ENCODE assay signal across 38 cellular contexts in the genomic region with DNA sequence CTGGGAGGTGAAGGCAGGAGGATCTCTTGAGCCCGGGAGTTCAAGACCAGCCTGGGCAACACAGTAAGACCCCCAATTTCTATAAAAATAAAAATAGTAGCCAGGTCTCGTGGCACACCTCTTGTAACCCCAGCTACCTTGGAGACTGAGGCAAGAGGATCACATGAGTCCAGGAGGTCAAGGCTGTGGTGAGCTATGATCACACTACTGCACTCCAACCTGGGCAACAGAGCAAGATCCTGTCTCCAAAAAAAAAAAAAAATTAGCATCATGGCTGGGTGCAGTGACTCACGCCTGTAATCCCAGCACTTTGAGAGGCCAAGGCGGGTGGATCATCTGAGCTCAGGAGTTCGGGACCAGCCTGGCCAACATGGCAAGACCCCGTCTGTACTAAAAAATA. TPM values are rescaled to one million over a fixed set of nuclear protein-coding genes. Genes with fewer than 3 reads are reported as not detected.
"Had no signal": no experiment of that assay in that cellular context is flagged by ENCODE, and none has a peak within 500 bp of the region (broad histone marks: within the 10 kb centered on the region; RNA-seq: fewer than 3 reads in every experiment).

No MANE protein-coding gene starts in this region.

- H3K4me1 Mint-ChIP-seq: activated B cell treated with CpG ODN at 0.5 μM for 24 hours; activated CD4-positive, alpha-beta T cell treated with anti-CD3 and anti-CD28 coated beads, Interleukin-2, amount 10 ng/mL, durations not matched to agents 24 days and 14 days; activated naive CD8-positive, alpha-beta T cell treated with anti-CD3 and anti-CD28 coated beads for 36 hours; activated T-helper 17 cell treated with anti-CD3 and anti-CD28 coated beads, Interleukin-2, amount 50 U/mL, for 72 hours had no signal

- H3K36me3 ChIP-seq: adrenal gland, brain microvascular endothelial cell, breast epithelium had no signal

- H3K27ac Mint-ChIP-seq: activated B cell treated with CpG ODN at 0.5 μM for 24 hours; activated CD4-positive, alpha-beta memory T cell treated with anti-CD3 and anti-CD28 coated beads for 36 hours; activated CD4-positive, alpha-beta T cell treated with anti-CD3 and anti-CD28 coated beads, Interleukin-2, amount 10 ng/mL, durations not matched to agents 24 days and 14 days; activated CD8-positive, alpha-beta T cell treated with anti-CD3 and anti-CD28 coated beads for 36 hours; activated naive CD4-positive, alpha-beta T cell treated with anti-CD3 and anti-CD28 coated beads for 36 hours; activated naive CD4-positive, alpha-beta T cell treated with anti-CD3 and anti-CD28 coated beads, Interleukin-2, amount 50 U/mL, for 72 hours; activated naive CD8-positive, alpha-beta T cell treated with anti-CD3 and anti-CD28 coated beads for 36 hours; activated T-cell treated with anti-CD3 and anti-CD28 coated beads, Interleukin-2, amount 50 U/mL, for 72 hours; activated T-helper 1 cell treated with anti-CD3 and anti-CD28 coated beads, Interleukin-12 subunit alpha, Interleukin-12 subunit beta, Interleukin-2, Interleukin-4 antibody, amounts not matched to agents 30 ng/mL and 10 ng/mL and 1 ng/mL, durations not matched to agents 14 hours and 24 hours and 36 hours; activated T-helper 17 cell treated with anti-CD3 and anti-CD28 coated beads, Interleukin-2, amount 50 U/mL, for 72 hours; T-helper 1 cell treated with Interleukin-12 subunit alpha and Interleukin-12 subunit beta and Interleukin-4 antibody, amounts not matched to agents 30 μg/mL and 1 μg/mL, for 36 hours; T-helper 2 cell treated with Interferon-gamma antibody and Interleukin-4, amounts not matched to agents 5 μg/mL and 100 μg/mL, for 36 hours had no signal

- H3K9me3 Mint-ChIP-seq: activated CD4-positive, alpha-beta memory T cell treated with anti-CD3 and anti-CD28 coated beads for 36 hours; activated CD4-positive, alpha-beta T cell treated with anti-CD3 and anti-CD28 coated beads, Interleukin-2, amount 10 ng/mL, durations not matched to agents 24 days and 14 days; activated CD8-positive, alpha-beta T cell treated with anti-CD3 and anti-CD28 coated beads for 36 hours; activated naive CD4-positive, alpha-beta T cell treated with anti-CD3 and anti-CD28 coated beads for 36 hours; activated naive CD4-positive, alpha-beta T cell treated with anti-CD3 and anti-CD28 coated beads, Interleukin-2, amount 50 U/mL, for 72 hours; activated naive CD8-positive, alpha-beta T cell treated with anti-CD3 and anti-CD28 coated beads for 36 hours; activated T-cell treated with anti-CD3 and anti-CD28 coated beads, Interleukin-2, amount 50 U/mL, for 4 hours; activated T-cell treated with anti-CD3 and anti-CD28 coated beads, Interleukin-2, amount 50 U/mL, for 72 hours; activated T-helper 1 cell treated with anti-CD3 and anti-CD28 coated beads, Interleukin-12 subunit alpha, Interleukin-12 subunit beta, Interleukin-2, Interleukin-4 antibody, amounts not matched to agents 30 ng/mL and 10 ng/mL and 1 ng/mL, durations not matched to agents 14 hours and 24 hours and 36 hours; activated T-helper 17 cell treated with anti-CD3 and anti-CD28 coated beads, Interleukin-2, amount 50 U/mL, for 72 hours; T-helper 1 cell treated with Interleukin-12 subunit alpha and Interleukin-12 subunit beta and Interleukin-4 antibody, amounts not matched to agents 30 μg/mL and 1 μg/mL, for 36 hours; T-helper 2 cell treated with Interferon-gamma antibody and Interleukin-4, amounts not matched to agents 5 μg/mL and 100 μg/mL, for 36 hours had no signal

- H3K4me1 ChIP-seq: adrenal gland, breast epithelium had no signal

- H3K36me3 Mint-ChIP-seq: activated CD4-positive, alpha-beta memory T cell treated with anti-CD3 and anti-CD28 coated beads for 36 hours; activated naive CD4-positive, alpha-beta T cell treated with anti-CD3 and anti-CD28 coated beads, Interleukin-2, amount 50 U/mL, for 72 hours; activated naive CD8-positive, alpha-beta T cell treated with anti-CD3 and anti-CD28 coated beads for 36 hours had no signal

- ATAC-seq: activated CD8-positive, alpha-beta T cell treated with anti-CD3 and anti-CD28 coated beads for 36 hours; activated naive CD4-positive, alpha-beta T cell treated with anti-CD3 and anti-CD28 coated beads, Interleukin-2, amount 50 U/mL, for 72 hours; activated T-cell treated with anti-CD3 and anti-CD28 coated beads, Interleukin-2, amount 50 U/mL, for 4 hours; activated T-cell treated with anti-CD3 and anti-CD28 coated beads, Interleukin-2, amount 50 U/mL, for 72 hours; activated T-helper 17 cell treated with anti-CD3 and anti-CD28 coated beads, Interleukin-2, amount 50 U/mL, for 72 hours; body of pancreas had no signal

- H3K9me3 ChIP-seq: adrenal gland, body of pancreas, breast epithelium had no signal

- H3K4me3 Mint-ChIP-seq: activated B cell treated with CpG ODN at 0.5 μM for 24 hours; activated CD4-positive, alpha-beta memory T cell treated with anti-CD3 and anti-CD28 coated beads for 36 hours; activated CD4-positive, alpha-beta T cell treated with anti-CD3 and anti-CD28 coated beads, Interleukin-2, amount 10 ng/mL, durations not matched to agents 24 days and 14 days; activated CD8-positive, alpha-beta T cell treated with anti-CD3 and anti-CD28 coated beads for 36 hours; activated naive CD4-positive, alpha-beta T cell treated with anti-CD3 and anti-CD28 coated beads for 36 hours; activated naive CD8-positive, alpha-beta T cell treated with anti-CD3 and anti-CD28 coated beads for 36 hours; activated T-cell treated with anti-CD3 and anti-CD28 coated beads, Interleukin-2, amount 50 U/mL, for 4 hours; activated T-cell treated with anti-CD3 and anti-CD28 coated beads, Interleukin-2, amount 50 U/mL, for 72 hours; activated T-helper 1 cell treated with anti-CD3 and anti-CD28 coated beads, Interleukin-12 subunit alpha, Interleukin-12 subunit beta, Interleukin-2, Interleukin-4 antibody, amounts not matched to agents 30 ng/mL and 10 ng/mL and 1 ng/mL, durations not matched to agents 14 hours and 24 hours and 36 hours; activated T-helper 17 cell treated with anti-CD3 and anti-CD28 coated beads, Interleukin-2, amount 50 U/mL, for 72 hours; T-helper 1 cell treated with Interleukin-12 subunit alpha and Interleukin-12 subunit beta and Interleukin-4 antibody, amounts not matched to agents 30 μg/mL and 1 μg/mL, for 36 hours; T-helper 2 cell treated with Interferon-gamma antibody and Interleukin-4, amounts not matched to agents 5 μg/mL and 100 μg/mL, for 36 hours had no signal

- DNase-seq: activated B cell treated with CpG ODN at 0.5 μM for 24 hours; activated CD4-positive, alpha-beta memory T cell treated with anti-CD3 and anti-CD28 coated beads for 36 hours; activated CD4-positive, alpha-beta T cell treated with anti-CD3 and anti-CD28 coated beads for 4 hours; activated CD4-positive, alpha-beta T cell treated with anti-CD3 and anti-CD28 coated beads, Interleukin-2, amount 10 ng/mL, durations not matched to agents 24 days and 14 days; activated CD4-positive, alpha-beta T cell treated with anti-CD3 and anti-CD28 coated beads, Interleukin-2, amount 50 U/mL, for 1 hour; activated CD4-positive, alpha-beta T cell treated with anti-CD3 and anti-CD28 coated beads, Interleukin-2, amount 50 U/mL, for 4 hours; activated CD4-positive, CD25-positive, alpha-beta regulatory T cell treated with anti-CD3 and anti-CD28 coated beads, Interleukin-2, amount 50 U/mL, for 72 hours; activated CD8-positive, alpha-beta memory T cell treated with anti-CD3 and anti-CD28 coated beads, Interleukin-2, amount 50 U/mL, for 4 hours; activated CD8-positive, alpha-beta T cell treated with anti-CD3 and anti-CD28 coated beads for 36 hours; activated effector memory CD4-positive, alpha-beta T cell treated with anti-CD3 and anti-CD28 coated beads, Interleukin-2, amount 50 U/mL, for 16 hours; activated gamma-delta T cell treated with Interleukin-2 at 50 U/mL for 16 hours; activated naive CD4-positive, alpha-beta T cell; activated naive CD4-positive, alpha-beta T cell treated with anti-CD3 and anti-CD28 coated beads for 36 hours; activated naive CD4-positive, alpha-beta T cell treated with anti-CD3 and anti-CD28 coated beads, Interleukin-2, amount 50 U/mL, for 16 hours; activated naive CD8-positive, alpha-beta T cell treated with anti-CD3 and anti-CD28 coated beads for 36 hours; activated T-cell treated with anti-CD3 and anti-CD28 coated beads for 4 hours; activated T-cell treated with anti-CD3 and anti-CD28 coated beads, Interleukin-2, amount 50 U/mL, for 1 hour; activated T-cell treated with anti-CD3 and anti-CD28 coated beads, Interleukin-2, amount 50 U/mL, for 4 hours; activated T-cell treated with anti-CD3 and anti-CD28 coated beads, Interleukin-2, amount 50 U/mL, for 72 hours; adrenal gland; amniotic stem cell; body of pancreas; brain microvascular endothelial cell; central memory CD4-positive, alpha-beta T cell; T-helper 1 cell; T-helper 2 cell; T-helper 9 cell had no signal

- H3K27ac ChIP-seq: adrenal gland, body of pancreas, brain microvascular endothelial cell, breast epithelium, VCaP had no signal

- H3K27me3 ChIP-seq: body of pancreas had no signal

- H3K4me3 ChIP-seq: adrenal gland, body of pancreas, breast epithelium had no signal

RNA-seq across cellular contexts. Expression of gene ENPP7, which starts 40.5 kb away (rescaled TPM):
- total RNA-seq: activated CD4-positive, alpha-beta T cell treated with anti-CD3 and anti-CD28 coated beads, Interleukin-2, amount 10 ng/mL, durations not matched to agents 24 days and 14 days; activated naive CD4-positive, alpha-beta T cell treated with anti-CD3 and anti-CD28 coated beads for 36 hours; activated naive CD8-positive, alpha-beta T cell treated with anti-CD3 and anti-CD28 coated beads for 36 hours; activated T-cell treated with anti-CD3 and anti-CD28 coated beads, Interleukin-2, amount 50 U/mL, for 4 hours; activated T-cell treated with anti-CD3 and anti-CD28 coated beads, Interleukin-2, amount 50 U/mL, for 72 hours; adrenal gland; aorta; astrocyte; body of pancreas; breast epithelium; cardiac septum; cerebellum had no signal
